In the genomic region with DNA sequence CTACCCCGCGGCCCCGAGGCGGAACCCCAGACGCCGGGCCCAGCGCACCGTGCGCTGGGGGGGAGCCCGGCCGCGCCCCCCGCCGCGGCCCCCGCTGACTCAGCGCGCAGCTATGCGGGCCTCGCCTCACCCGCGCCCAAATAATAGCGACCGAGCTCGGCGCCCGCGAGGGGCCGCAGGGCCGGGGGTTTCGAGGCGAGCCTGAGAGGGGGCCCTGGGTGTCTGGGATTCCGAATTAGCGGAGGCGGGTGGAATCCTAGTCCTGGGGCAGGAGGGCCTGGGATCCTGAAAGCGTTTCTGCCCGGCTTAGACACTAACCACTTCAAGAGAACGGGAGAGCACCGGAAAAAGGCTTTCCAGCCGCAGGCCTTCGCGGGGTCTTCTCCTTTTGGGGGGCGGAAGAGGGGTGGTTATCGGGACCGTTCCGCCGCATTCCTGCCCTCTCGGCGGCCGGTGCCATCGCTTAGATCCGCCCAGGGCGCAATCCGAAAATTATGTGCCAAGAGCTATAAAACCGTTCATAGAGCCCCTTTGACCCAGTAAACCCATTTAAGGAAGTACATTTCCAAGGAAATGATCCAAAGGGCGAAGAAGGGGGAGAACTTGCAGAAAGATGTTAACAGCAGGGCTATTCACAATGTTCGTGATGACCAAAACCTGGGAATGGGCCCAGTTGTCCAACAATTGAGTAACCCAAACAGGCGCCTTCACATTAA, we compare ENCODE assay signal across 8 cellular contexts. TPM values are rescaled to one million over a fixed set of nuclear protein-coding genes. Genes with fewer than 3 reads are reported as not detected.
DNase-seq lines count a peak whose midpoint lies in the region; ATAC-seq, FAIRE-seq and TF ChIP-seq lines count a peak whose summit lies in the region.

No MANE protein-coding gene starts in this region.

- peak overlapping the region; percentile 96 for H3K9ac ChIP-seq in BLaER1
- peak overlapping the region; percentile 73 for H3K9ac ChIP-seq in HUES48 (ENCODE audit: low read depth, low read length)

- DNase-seq in endothelial cell (ENCODE audit: low spot score): no peak
- peak; percentile 50 for DNase-seq in midbrain (lab: John Stamatoyannopoulos, UW)
- DNase-seq in thyroid gland: peak; percentile 29 to 36
- no peak for DNase-seq in cerebellar nuclear complex (lab: John Stamatoyannopoulos, UW)

- no peaks in the 10 kb centered on the region for H3K9me3 Mint-ChIP-seq in endothelial cell (ENCODE audit: unreplicated experiment)

- 11 to 15% methylated on average over 19 to 40 of the region's 58 CpGs for WGBS in thyroid gland, 2 donors

- H3K27ac Mint-ChIP-seq in endothelial cell (ENCODE audit: unreplicated experiment): peak overlapping the region; percentile 98

- peak; percentile 33 for ATAC-seq in GM19025 (IDR thresholded peaks at IDR 0.05; ENCODE audit: low read depth, unreplicated experiment)

- no peak for TF ChIP-seq CTCF in endothelial cell (IDR thresholded peaks at IDR 0.05; ENCODE audit: unreplicated experiment)
- TF ChIP-seq CTCF in thyroid gland (IDR thresholded peaks at IDR 0.05): no peak

- no peak for TF ChIP-seq POLR2A in thyroid gland (IDR thresholded peaks at IDR 0.05)

- H3K36me3 ChIP-seq in BLaER1 (no peaks in the 10 kb centered on the region), HUES48 (ENCODE audit: control insufficient read depth, insufficient read depth, low read length) (no peaks in the 10 kb centered on the region), thyroid gland (no peaks in the 10 kb centered on the region)

- intact Hi-C loops in thyroid gland (cut with DNase I): loop anchor here (10.0 kb wide), 1 partner anchor 50 kb away; no protein-coding TSS in a partner anchor

- H3K27me3 Mint-ChIP-seq in endothelial cell (ENCODE audit: unreplicated experiment): peaks cover 12% of the 10 kb centered on the region

- peaks cover 5% of the 10 kb centered on the region for H3K36me3 Mint-ChIP-seq in endothelial cell (ENCODE audit: low read depth, unreplicated experiment)

- H3K9me3 ChIP-seq in BLaER1 (no peaks in the 10 kb centered on the region), HUES48 (ENCODE audit: control insufficient read depth, insufficient read depth, low read length) (no peaks in the 10 kb centered on the region), thyroid gland (no peaks in the 10 kb centered on the region)

- peak; percentile 70 for FAIRE-seq in TTC549 (lab: Jason Lieb, UNC)

- peaks cover 39% of the 10 kb centered on the region for H4K20me1 ChIP-seq in BLaER1

- peaks cover 38% of the 10 kb centered on the region for H3K4me1 Mint-ChIP-seq in endothelial cell (ENCODE audit: unreplicated experiment)

- H3K4me2 ChIP-seq in BLaER1: peak overlapping the region; percentile 93

- H3K4me1 ChIP-seq in BLaER1 (peaks cover 36% of the 10 kb centered on the region), HUES48 (ENCODE audit: control insufficient read depth, insufficient read depth, low read length) (peaks cover 24% of the 10 kb centered on the region), thyroid gland (peaks cover 12 to 30% of the 10 kb centered on the region in 2 donors)

- H3K4me3 ChIP-seq in BLaER1 (peak overlapping the region; percentile 88), HUES48 (ENCODE audit: low read depth, low read length) (peak overlapping the region; percentile 89), thyroid gland (replicated peaks in 1 of 3) (peak overlapping the region; percentile 40 to 97 (median 49))

- H3K27me3 ChIP-seq in BLaER1 (no peaks in the 10 kb centered on the region), HUES48 (ENCODE audit: control insufficient read depth, insufficient read depth, low read length) (no peaks in the 10 kb centered on the region), thyroid gland (no peaks in the 10 kb centered on the region)

- peak overlapping the region; percentile 91 for H3K4me3 Mint-ChIP-seq in endothelial cell (ENCODE audit: unreplicated experiment)

- peak overlapping the region; percentile 96 for H3K27ac ChIP-seq in BLaER1
- H3K27ac ChIP-seq in HUES48 (ENCODE audit: low read depth, low read length): peak overlapping the region; percentile 96
- H3K27ac ChIP-seq in thyroid gland: peak overlapping the region; percentile 94 to 99 (median 97)

RNA-seq across cellular contexts. Expression of gene ROCK2, which starts 0.7 kb away (rescaled TPM):
- 52.8 TPM for total RNA-seq in endothelial cell (ENCODE audit: unreplicated experiment)
- total RNA-seq in thyroid gland: 10 to 100 TPM; 37.3 to 47.5 (median 42.1) TPM

Comparison
In these comparisons a context has a peak if more than half of its experiments do, and no peak if none do; other contexts are left out.
1. DNase-seq: peak in midbrain (single experiment) and thyroid gland (2 of 2); none in endothelial cell (single experiment) and cerebellar nuclear complex (0 of 2).
2. Peak in every context shown above with its lines, with median percentiles within 50 percentile points of each other: H3K27ac ChIP-seq and H3K4me3 ChIP-seq.